Comparison of ENCODE assay signal across 13 cellular contexts in the genomic region with DNA sequence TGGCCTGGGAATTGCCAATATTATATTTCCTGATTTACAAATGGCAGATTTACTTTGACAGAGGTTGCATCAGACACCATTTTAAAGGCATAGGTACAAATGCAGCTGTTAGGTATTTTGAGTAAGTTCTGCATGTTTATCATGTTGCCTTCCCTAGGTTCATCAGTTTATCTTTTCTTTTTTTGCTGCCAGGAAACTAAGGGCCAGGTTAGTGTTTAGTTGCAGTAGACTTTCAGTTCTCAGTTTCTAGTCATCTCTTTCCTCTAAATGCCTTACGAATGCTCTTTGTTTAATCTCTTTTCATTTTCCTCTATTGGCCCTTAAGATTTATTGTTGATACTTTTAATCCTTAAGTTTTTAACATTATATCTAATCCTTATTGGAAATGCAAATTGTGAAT.
DNase-seq lines count a peak whose midpoint lies in the region; ATAC-seq and FAIRE-seq lines count a peak whose summit lies in the region.
"Had no signal": no experiment of that assay in that cellular context is flagged by ENCODE, and none has a peak within 500 bp of the region (broad histone marks: within the 10 kb centered on the region; RNA-seq: fewer than 3 reads in every experiment).

No MANE protein-coding gene starts in this region.

- DNase-seq in GM18507 (ENCODE audit: extremely low spot score, insufficient read length, low read depth), result no peak
- DNase-seq in pons (ENCODE audit: low spot score), result no peak
- no peak for DNase-seq in NCI-H2171 treated with DMSO at 0.1 percent for 48 hours (lab: John Stamatoyannopoulos, UW)
- DNase-seq in activated CD4-positive, CD25-positive, alpha-beta regulatory T cell treated with anti-CD3 and anti-CD28 coated beads, Interleukin-2, amount 50 U/mL, for 72 hours, result no peak
- DNase-seq in left cardiac atrium, result no peak
- DNase-seq: mucosa of descending colon; NCI-H1048; NK-92 treated with Interleukin-12 subunit alpha and Interleukin-12 subunit beta, amount 100 ng/mL, for 24 hours had no signal

- intact Hi-C loops in left cardiac atrium (cut with DNase I), result no loop called here

- ATAC-seq in GM19455 (IDR thresholded peaks at IDR 0.05; ENCODE audit: unreplicated experiment) (peak; percentile 84), HG02852 (IDR thresholded peaks at IDR 0.05; ENCODE audit: unreplicated experiment) (peak; percentile 98), HG03520 (IDR thresholded peaks at IDR 0.05; ENCODE audit: unreplicated experiment) (peak; percentile 95), left cardiac atrium (no peak)
- ATAC-seq: mucosa of descending colon, sciatic nerve had no signal

- FAIRE-seq in GM18507 (lab: Jason Lieb, UNC), result peak; percentile 83
- FAIRE-seq: endothelial cell of umbilical vein had no signal

Comparison
In these comparisons a context has a peak if more than half of its experiments do, and no peak if none do; other contexts are left out.
1. ATAC-seq: peak in GM19455 (single experiment), HG02852 (single experiment) and HG03520 (single experiment); none in left cardiac atrium (0 of 2).